Comparison of ENCODE assay signal across 12 cellular contexts in genomic region chr10:30637881-30638467, GRCh38. TPM values are rescaled to one million over a fixed set of nuclear protein-coding genes. Genes with fewer than 3 reads are reported as not detected.
A peak's percentile ranks its signal among the peaks of the same experiment; 100 is the strongest.
DNase-seq lines count a peak whose midpoint lies in the region; ATAC-seq and TF ChIP-seq lines count a peak whose summit lies in the region.
"Had no signal": no experiment of that assay in that cellular context is flagged by ENCODE, and none has a peak within 500 bp of the region (broad histone marks: within the 10 kb centered on the region; RNA-seq: fewer than 3 reads in every experiment).

No MANE protein-coding gene starts in this region.

- ATAC-seq in PC-3: peak; percentile 100
- ATAC-seq in stimulated activated naive CD8-positive, alpha-beta T cell treated with anti-CD3 and anti-CD28 coated beads, Interleukin-15, Interleukin-2, amounts not matched to agents 100 U/mL and 50 U/mL, for 24 hours: peak; percentile 91
- ATAC-seq in gastrocnemius medialis: no peak
- no peak for ATAC-seq in HG02973 (IDR thresholded peaks at IDR 0.05; ENCODE audit: unreplicated experiment)

- peaks cover 19% of the 10 kb centered on the region for H3K27me3 Mint-ChIP-seq in activated naive CD4-positive, alpha-beta T cell treated with anti-CD3 and anti-CD28 coated beads for 36 hours (ENCODE audit: low read depth)

- H3K36me3 Mint-ChIP-seq in activated naive CD4-positive, alpha-beta T cell treated with anti-CD3 and anti-CD28 coated beads for 36 hours (ENCODE audit: low read depth): no peaks in the 10 kb centered on the region
- H3K36me3 Mint-ChIP-seq: CD8-positive, alpha-beta memory T cell had no signal

- no peak overlapping the region for H3K27ac Mint-ChIP-seq in activated naive CD4-positive, alpha-beta T cell treated with anti-CD3 and anti-CD28 coated beads for 36 hours

- H3K36me3 ChIP-seq in PC-3 (ENCODE audit: low read depth, low read length): no peaks in the 10 kb centered on the region
- no peaks in the 10 kb centered on the region for H3K36me3 ChIP-seq in gastrocnemius medialis
- H3K36me3 ChIP-seq: right atrium auricular region had no signal

- H2AFZ ChIP-seq in PC-3 (ENCODE audit: low read length): no peak overlapping the region

- H3F3A ChIP-seq in PC-3 (ENCODE audit: low read length, unreplicated experiment): no peaks in the 10 kb centered on the region

- no peaks in the 10 kb centered on the region for H3K79me2 ChIP-seq in PC-3 (ENCODE audit: low read length)

- POLR2A ChIA-PET in PC-3 (lab: Charles Lee; ENCODE audit: unreplicated experiment): no interaction called here

- no peaks in the 10 kb centered on the region for H3K9me2 ChIP-seq in PC-3 (replicated peaks; ENCODE audit: low read length)

- in situ Hi-C loops in gastrocnemius medialis (cut with MboI; ENCODE audit: low sequenced_read_pairs in 4 of 4) (no loop called here), KBM-7 (cut with MboI; ENCODE audit: low pct_unique_long_range_greater_than_20kb, low sequenced_read_pairs) (no loop called here)

- H3K27ac ChIP-seq in PC-3 (ENCODE audit: low read length) (no peak overlapping the region), gastrocnemius medialis (no peak overlapping the region)
- H3K27ac ChIP-seq: HL-60, right atrium auricular region had no signal

- H3K9me3 ChIP-seq in PC-3 (ENCODE audit: low read length) (no peaks in the 10 kb centered on the region), gastrocnemius medialis (no peaks in the 10 kb centered on the region)
- H3K9me3 ChIP-seq: right atrium auricular region had no signal

- TF ChIP-seq CTCF in PC-3 (conservative IDR thresholded peaks at IDR 0.05; ENCODE audit: low read depth, low read length): no peak
- no peak for TF ChIP-seq CTCF in epithelial cell of proximal tubule (conservative IDR thresholded peaks at IDR 0.05; ENCODE audit: low read depth, low read length)
- no peak for TF ChIP-seq CTCF in gastrocnemius medialis (IDR thresholded peaks at IDR 0.05 in 4 of 5, conservative IDR thresholded peaks at IDR 0.05 in 1 of 5)

- H3K4me1 Mint-ChIP-seq in activated naive CD4-positive, alpha-beta T cell treated with anti-CD3 and anti-CD28 coated beads for 36 hours (ENCODE audit: low read depth): no peaks in the 10 kb centered on the region
- H3K4me1 Mint-ChIP-seq: CD8-positive, alpha-beta memory T cell had no signal

- H3K4me1 ChIP-seq in PC-3 (ENCODE audit: insufficient read depth, low read length): peaks cover 8% of the 10 kb centered on the region
- peaks cover 0 to 4% of the 10 kb centered on the region in 2 donors for H3K4me1 ChIP-seq in gastrocnemius medialis

- H3K4me3 ChIP-seq in PC-3 (ENCODE audit: low read length): no peak overlapping the region
- H3K4me3 ChIP-seq in epithelial cell of proximal tubule (ENCODE audit: low read depth, low read length): no peak overlapping the region
- no peak overlapping the region for H3K4me3 ChIP-seq in gastrocnemius medialis
- H3K4me3 ChIP-seq: right atrium auricular region had no signal

- no peak overlapping the region for H3K9ac ChIP-seq in PC-3 (ENCODE audit: low read length)

- peak overlapping the region; percentile 54 for H3K4me2 ChIP-seq in PC-3 (ENCODE audit: low read length)

- H3K27me3 ChIP-seq in PC-3 (ENCODE audit: low read length) (no peaks in the 10 kb centered on the region), gastrocnemius medialis (no peaks in the 10 kb centered on the region)
- H3K27me3 ChIP-seq: right atrium auricular region had no signal

- peak; percentile 21 for DNase-seq in activated naive CD4-positive, alpha-beta T cell treated with anti-CD3 and anti-CD28 coated beads for 36 hours
- no peak for DNase-seq in activated naive CD4-positive, alpha-beta T cell (lab: John Stamatoyannopoulos, UW)
- DNase-seq in PC-3 (peak; percentile 86), epithelial cell of proximal tubule (ENCODE audit: low read depth) (peak; percentile 66), gastrocnemius medialis (no peak), KBM-7 (no peak)
- peak; percentile 16 for DNase-seq in stimulated activated naive CD8-positive, alpha-beta T cell treated with anti-CD3 and anti-CD28 coated beads, Interleukin-15, Interleukin-2, amounts not matched to agents 100 U/mL and 50 U/mL, for 24 hours
- DNase-seq: CD8-positive, alpha-beta memory T cell had no signal

- no peaks in the 10 kb centered on the region for H3K9me3 Mint-ChIP-seq in activated naive CD4-positive, alpha-beta T cell treated with anti-CD3 and anti-CD28 coated beads for 36 hours
- H3K9me3 Mint-ChIP-seq: CD8-positive, alpha-beta memory T cell had no signal

- intact Hi-C loops in activated naive CD4-positive, alpha-beta T cell treated with anti-CD3 and anti-CD28 coated beads for 36 hours (cut with micrococcal nuclease): no loop called here
- intact Hi-C loops in PC-3 (cut with micrococcal nuclease): no loop called here
- intact Hi-C loops in gastrocnemius medialis (cut with DNase I; ENCODE audit: low total_unique reads): no loop called here

- no peaks in the 10 kb centered on the region for H4K20me1 ChIP-seq in PC-3 (ENCODE audit: low read length)

- no peak overlapping the region for H3K4me3 Mint-ChIP-seq in activated naive CD4-positive, alpha-beta T cell treated with anti-CD3 and anti-CD28 coated beads for 36 hours
- H3K4me3 Mint-ChIP-seq: CD8-positive, alpha-beta memory T cell had no signal

- BruUV-seq in PC-3 (replicated peaks; lab: Mats Ljungman, UMichigan): no TSS peak

- CTCF ChIA-PET in activated naive CD4-positive, alpha-beta T cell treated with anti-CD3 and anti-CD28 coated beads for 36 hours (lab: Charles Lee): interaction anchor here (0.6 to 2.8 kb wide), 6 partner anchors 10 to 316 kb away, joined by 3 to 11 read pairs (median 4); no protein-coding TSS in a partner anchor
- CTCF ChIA-PET in PC-3 (lab: Charles Lee): no interaction called here

- no peak for TF ChIP-seq POLR2A in gastrocnemius medialis (IDR thresholded peaks at IDR 0.05)

RNA-seq across cellular contexts. Expression of gene LYZL2, which starts 8.4 kb away (rescaled TPM):
- total RNA-seq in activated naive CD4-positive, alpha-beta T cell treated with anti-CD3 and anti-CD28 coated beads for 36 hours: not detected
- total RNA-seq in PC-3 (2014; rRNA removed): not detected in 2 replicates
- not detected in 2 replicates for total RNA-seq in epithelial cell of proximal tubule
- not detected for total RNA-seq in gastrocnemius medialis
- total RNA-seq: CD8-positive, alpha-beta memory T cell; right atrium auricular region; temporal lobe had no signal

Comparison
In these comparisons a context has a peak if more than half of its experiments do, and no peak if none do; other contexts are left out.
1. DNase-seq: peak in activated naive CD4-positive, alpha-beta T cell treated with anti-CD3 and anti-CD28 coated beads for 36 hours (single experiment), PC-3 (single experiment), epithelial cell of proximal tubule (single experiment) and stimulated activated naive CD8-positive, alpha-beta T cell treated with anti-CD3 and anti-CD28 coated beads, Interleukin-15, Interleukin-2, amounts not matched to agents 100 U/mL and 50 U/mL, for 24 hours (single experiment); none in activated naive CD4-positive, alpha-beta T cell (0 of 4), gastrocnemius medialis (0 of 2) and KBM-7 (single experiment).
2. ATAC-seq: peak in PC-3 (single experiment) and stimulated activated naive CD8-positive, alpha-beta T cell treated with anti-CD3 and anti-CD28 coated beads, Interleukin-15, Interleukin-2, amounts not matched to agents 100 U/mL and 50 U/mL, for 24 hours (single experiment); none in gastrocnemius medialis (0 of 2) and HG02973 (single experiment).